Comparison of ENCODE assay signal across 13 cellular contexts in genomic region chr7:73971701-73972341, GRCh38. TPM values are rescaled to one million over a fixed set of nuclear protein-coding genes. Genes with fewer than 3 reads are reported as not detected.
DNase-seq lines count a peak whose midpoint lies in the region; ATAC-seq and TF ChIP-seq lines count a peak whose summit lies in the region.
"Had no signal": no experiment of that assay in that cellular context is flagged by ENCODE, and none has a peak within 500 bp of the region (broad histone marks: within the 10 kb centered on the region; RNA-seq: fewer than 3 reads in every experiment).

No MANE protein-coding gene starts in this region.

- H3K27ac ChIP-seq in DND-41 (ENCODE audit: low read length) (no peak overlapping the region), SJCRH30 (no peak overlapping the region)
- H3K27ac ChIP-seq: transverse colon had no signal

- H3K4me1 ChIP-seq in DND-41 (ENCODE audit: insufficient read depth, low read length) (no peaks in the 10 kb centered on the region), SJCRH30 (no peaks in the 10 kb centered on the region)
- H3K4me1 ChIP-seq: transverse colon had no signal

- no peak for DNase-seq in DND-41
- no peak for DNase-seq in NB4 (ENCODE audit: low read depth)
- no peak for DNase-seq in choroid plexus epithelial cell (ENCODE audit: low read depth)
- no peak for DNase-seq in GM20000 (ENCODE audit: low spot score)
- DNase-seq in SJCRH30: no peak
- no peak for DNase-seq in activated CD4-positive, alpha-beta T cell treated with anti-CD3 and anti-CD28 coated beads, Interleukin-2, amount 10 ng/mL, durations not matched to agents 24 days and 14 days
- DNase-seq in kidney tubule cell (ENCODE audit: low spot score): no peak
- DNase-seq: activated T-cell treated with anti-CD3 and anti-CD28 coated beads, Interleukin-2, amount 50 U/mL, for 4 hours; DMS153; transverse colon had no signal

- H3K79me2 ChIP-seq in DND-41 (ENCODE audit: insufficient read depth, low read length): no peaks in the 10 kb centered on the region

- peaks cover 54% of the 10 kb centered on the region for H3K27me3 Mint-ChIP-seq in nephron (ENCODE audit: low read depth)
- no peaks in the 10 kb centered on the region for H3K27me3 Mint-ChIP-seq in activated CD4-positive, alpha-beta T cell treated with anti-CD3 and anti-CD28 coated beads, Interleukin-2, amount 10 ng/mL, durations not matched to agents 24 days and 14 days

- H3K27me3 ChIP-seq in DND-41 (ENCODE audit: insufficient read depth, low read length, poor library complexity): no peaks in the 10 kb centered on the region
- peaks cover 4% of the 10 kb centered on the region; the same call in 1 of the 2 replicates for H3K27me3 ChIP-seq in SJCRH30
- H3K27me3 ChIP-seq: transverse colon had no signal

- TF ChIP-seq POLR2A in NB4 (IDR thresholded peaks at IDR 0.05; ENCODE audit: extremely low read depth, insufficient read length): no peak

- no peaks in the 10 kb centered on the region; the same call in 1 of the 2 replicates for H4K20me1 ChIP-seq in DND-41 (ENCODE audit: insufficient read depth, low read length)

- no peak overlapping the region for H3K4me3 ChIP-seq in DND-41 (ENCODE audit: low read depth in 1 of 2, low read length in 2 of 2)
- no peak overlapping the region for H3K4me3 ChIP-seq in NB4 (ENCODE audit: low read depth, low read length)
- H3K4me3 ChIP-seq in choroid plexus epithelial cell (ENCODE audit: low read depth, low read length): no peak overlapping the region
- H3K4me3 ChIP-seq in SJCRH30: no peak overlapping the region
- H3K4me3 ChIP-seq: transverse colon had no signal

- H3K27ac Mint-ChIP-seq in nephron: peak overlapping the region in 2 of 3 experiments; percentile 25 to 62
- H3K27ac Mint-ChIP-seq in activated CD4-positive, alpha-beta T cell treated with anti-CD3 and anti-CD28 coated beads, Interleukin-2, amount 10 ng/mL, durations not matched to agents 24 days and 14 days: no peak overlapping the region
- H3K27ac Mint-ChIP-seq: T-helper 1 cell treated with Interleukin-12 subunit alpha and Interleukin-12 subunit beta and Interleukin-4 antibody, amounts not matched to agents 30 μg/mL and 1 μg/mL, for 36 hours had no signal

- peak; percentile 13 for TF ChIP-seq CTCF in DND-41 (IDR thresholded peaks at IDR 0.05; ENCODE audit: borderline replicate concordance, extremely low read depth, low read length, poor library complexity, severe bottlenecking)
- peak; percentile 31 for TF ChIP-seq CTCF in NB4 (IDR thresholded peaks at IDR 0.05; ENCODE audit: low read depth, low read length)
- peak; percentile 37 for TF ChIP-seq CTCF in choroid plexus epithelial cell (conservative IDR thresholded peaks at IDR 0.05; ENCODE audit: low read depth, low read length)
- peak in 1 of 3 experiments; percentile 24 for TF ChIP-seq CTCF in nephron (IDR thresholded peaks at IDR 0.05; ENCODE audit: unreplicated experiment in 3 of 3)
- no peak for TF ChIP-seq CTCF in GM20000 (IDR thresholded peaks at IDR 0.05; ENCODE audit: extremely low read depth, missing control alignments)

- no peak for ATAC-seq in DND-41 (ENCODE audit: insufficient read depth, low read depth)
- ATAC-seq: activated T-cell treated with anti-CD3 and anti-CD28 coated beads, Interleukin-2, amount 50 U/mL, for 4 hours had no signal

- no peaks in the 10 kb centered on the region for H3K36me3 ChIP-seq in DND-41 (ENCODE audit: insufficient read depth, low read length)
- no peaks in the 10 kb centered on the region for H3K36me3 ChIP-seq in SJCRH30
- H3K36me3 ChIP-seq: transverse colon had no signal

- no peak overlapping the region for H2AFZ ChIP-seq in DND-41 (ENCODE audit: low read depth, low read length)

- no peak overlapping the region for H3K9ac ChIP-seq in DND-41 (ENCODE audit: low read depth, low read length)

- intact Hi-C loops in activated CD4-positive, alpha-beta T cell treated with anti-CD3 and anti-CD28 coated beads, Interleukin-2, amount 10 ng/mL, durations not matched to agents 24 days and 14 days (cut with micrococcal nuclease): no loop called here

- H3K4me3 Mint-ChIP-seq in nephron: no peak overlapping the region
- no peak overlapping the region for H3K4me3 Mint-ChIP-seq in activated CD4-positive, alpha-beta T cell treated with anti-CD3 and anti-CD28 coated beads, Interleukin-2, amount 10 ng/mL, durations not matched to agents 24 days and 14 days
- H3K4me3 Mint-ChIP-seq: activated T-cell treated with anti-CD3 and anti-CD28 coated beads, Interleukin-2, amount 50 U/mL, for 4 hours; central memory CD8-positive, alpha-beta T cell; T-helper 1 cell treated with Interleukin-12 subunit alpha and Interleukin-12 subunit beta and Interleukin-4 antibody, amounts not matched to agents 30 μg/mL and 1 μg/mL, for 36 hours had no signal

- H3K9me3 ChIP-seq in DND-41 (ENCODE audit: insufficient read depth, low read length, severe bottlenecking): no peaks in the 10 kb centered on the region
- no peaks in the 10 kb centered on the region for H3K9me3 ChIP-seq in SJCRH30 (replicated peaks)
- H3K9me3 ChIP-seq: transverse colon had no signal

- peaks cover 32% of the 10 kb centered on the region for H3K4me1 Mint-ChIP-seq in nephron
- no peaks in the 10 kb centered on the region for H3K4me1 Mint-ChIP-seq in activated CD4-positive, alpha-beta T cell treated with anti-CD3 and anti-CD28 coated beads, Interleukin-2, amount 10 ng/mL, durations not matched to agents 24 days and 14 days
- H3K4me1 Mint-ChIP-seq: central memory CD8-positive, alpha-beta T cell had no signal

- no peak overlapping the region for H3K4me2 ChIP-seq in DND-41 (ENCODE audit: insufficient read depth, low read length)

- peaks cover 4% of the 10 kb centered on the region for H3K36me3 Mint-ChIP-seq in nephron (ENCODE audit: low read depth)
- no peaks in the 10 kb centered on the region for H3K36me3 Mint-ChIP-seq in activated CD4-positive, alpha-beta T cell treated with anti-CD3 and anti-CD28 coated beads, Interleukin-2, amount 10 ng/mL, durations not matched to agents 24 days and 14 days (ENCODE audit: low read depth)

- peaks cover 3% of the 10 kb centered on the region for H3K9me3 Mint-ChIP-seq in nephron
- peaks cover 6% of the 10 kb centered on the region for H3K9me3 Mint-ChIP-seq in activated CD4-positive, alpha-beta T cell treated with anti-CD3 and anti-CD28 coated beads, Interleukin-2, amount 10 ng/mL, durations not matched to agents 24 days and 14 days
- H3K9me3 Mint-ChIP-seq: activated T-cell treated with anti-CD3 and anti-CD28 coated beads, Interleukin-2, amount 50 U/mL, for 4 hours had no signal

RNA-seq across cellular contexts. Expression of gene ELN, which starts 56.2 kb away (rescaled TPM):
- total RNA-seq in SJCRH30 (2014; rRNA removed; shearing (Covaris generic)): 100 and 110 TPM in 2 replicates
- total RNA-seq in activated CD4-positive, alpha-beta T cell treated with anti-CD3 and anti-CD28 coated beads, Interleukin-2, amount 10 ng/mL, durations not matched to agents 24 days and 14 days: not detected in 2 replicates

Comparison
In these comparisons a context has a peak if more than half of its experiments do, and no peak if none do; other contexts are left out.
1. RNA of gene ELN, which starts 56.2 kb away (total RNA-seq): 100 to 110 TPM in SJCRH30; not detected in activated CD4-positive, alpha-beta T cell treated with anti-CD3 and anti-CD28 coated beads, Interleukin-2, amount 10 ng/mL, durations not matched to agents 24 days and 14 days; every median in the first group is over 100 times any median in the second.